In the genomic region with DNA sequence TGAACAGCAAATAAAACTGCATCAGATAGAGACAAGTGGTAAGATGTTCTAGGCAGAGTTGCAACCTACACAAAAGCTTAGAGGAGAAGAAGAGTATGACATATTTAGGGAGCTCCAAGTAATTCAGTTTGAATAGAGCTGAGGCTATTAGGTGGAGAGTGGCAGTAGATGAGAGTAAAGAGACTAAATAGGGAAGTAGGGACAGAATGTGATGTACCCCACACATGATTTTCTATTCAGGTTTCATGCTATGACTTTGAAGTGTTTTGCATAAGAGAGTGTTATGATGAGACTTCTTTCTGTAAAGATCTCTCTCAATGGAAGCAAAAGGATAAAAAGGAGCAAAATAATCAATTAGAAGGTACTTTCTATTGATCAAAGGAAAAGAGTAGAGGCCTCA, we compare ENCODE assay signal across 21 cellular contexts.
DNase-seq lines count a peak whose midpoint lies in the region; ATAC-seq and FAIRE-seq lines count a peak whose summit lies in the region.
"Had no signal": no experiment of that assay in that cellular context is flagged by ENCODE, and none has a peak within 500 bp of the region (broad histone marks: within the 10 kb centered on the region; RNA-seq: fewer than 3 reads in every experiment).

No MANE protein-coding gene starts in this region.

- no peak overlapping the region for H3K27ac Mint-ChIP-seq in effector memory CD8-positive, alpha-beta T cell
- H3K27ac Mint-ChIP-seq: activated B cell treated with CpG ODN at 0.5 μM for 24 hours; activated naive CD4-positive, alpha-beta T cell treated with anti-CD3 and anti-CD28 coated beads, Interleukin-2, amount 10 ng/mL, durations not matched to agents 7 days and 5 days; brain; GM23338 had no signal

- DNase-seq in GM19239 (ENCODE audit: insufficient read length, low spot score) (no peak), substantia nigra (lab: John Stamatoyannopoulos, UW) (no peak), Kasumi-1 (lab: John Stamatoyannopoulos, UW) (no peak), NCI-H2029 (lab: John Stamatoyannopoulos, UW) (no peak)
- no peak for DNase-seq in effector memory CD8-positive, alpha-beta T cell
- DNase-seq: activated B cell treated with CpG ODN at 0.5 μM for 24 hours; activated naive CD4-positive, alpha-beta T cell treated with anti-CD3 and anti-CD28 coated beads, Interleukin-2, amount 10 ng/mL, durations not matched to agents 7 days and 5 days; DMS53; kidney glomerular epithelial cell; midbrain; NCI-H526 treated with DMSO at 0.1 percent for 48 hours; right lobe of liver; stimulated activated CD4-positive, alpha-beta T cell treated with anti-CD3 and anti-CD28 coated beads, Interleukin-4, amount 100 ng/mL, for 24 hours; trophoblast cell had no signal

- H3K36me3 Mint-ChIP-seq in effector memory CD8-positive, alpha-beta T cell (ENCODE audit: insufficient read depth): no peaks in the 10 kb centered on the region
- H3K36me3 Mint-ChIP-seq: activated naive CD4-positive, alpha-beta T cell treated with anti-CD3 and anti-CD28 coated beads, Interleukin-2, amount 10 ng/mL, durations not matched to agents 7 days and 5 days; brain had no signal

- H3K27ac ChIP-seq in substantia nigra (ENCODE audit: low read depth, low read length, poor library complexity, severe bottlenecking): no peak overlapping the region
- H3K27ac ChIP-seq: BLaER1 treated with 17β-estradiol and CSF1 and Interleukin-3, amounts not matched to agents 10 nM and 100 nM; neutrophil; right lobe of liver had no signal

- FAIRE-seq in GM19239 (lab: Jason Lieb, UNC): peak; percentile 47
- FAIRE-seq: RCC 7860 had no signal

- no peaks in the 10 kb centered on the region for H3K4me1 Mint-ChIP-seq in effector memory CD8-positive, alpha-beta T cell (ENCODE audit: low read depth in 2 of 2)
- H3K4me1 Mint-ChIP-seq: activated B cell treated with CpG ODN at 0.5 μM for 24 hours; activated naive CD4-positive, alpha-beta T cell treated with anti-CD3 and anti-CD28 coated beads, Interleukin-2, amount 10 ng/mL, durations not matched to agents 7 days and 5 days; brain had no signal

- H3K4me3 Mint-ChIP-seq in effector memory CD8-positive, alpha-beta T cell: no peak overlapping the region
- H3K4me3 Mint-ChIP-seq: activated B cell treated with CpG ODN at 0.5 μM for 24 hours; activated naive CD4-positive, alpha-beta T cell treated with anti-CD3 and anti-CD28 coated beads, Interleukin-2, amount 10 ng/mL, durations not matched to agents 7 days and 5 days; brain; GM23338 had no signal

- H3K9me3 Mint-ChIP-seq in effector memory CD8-positive, alpha-beta T cell: peaks cover 0 to 2% of the 10 kb centered on the region in 2 donors
- H3K9me3 Mint-ChIP-seq: activated B cell treated with CpG ODN at 0.5 μM for 24 hours; activated naive CD4-positive, alpha-beta T cell treated with anti-CD3 and anti-CD28 coated beads, Interleukin-2, amount 10 ng/mL, durations not matched to agents 7 days and 5 days; brain; GM23338 had no signal

- no peaks in the 10 kb centered on the region for H3K27me3 Mint-ChIP-seq in effector memory CD8-positive, alpha-beta T cell
- H3K27me3 Mint-ChIP-seq: activated B cell treated with CpG ODN at 0.5 μM for 24 hours; activated naive CD4-positive, alpha-beta T cell treated with anti-CD3 and anti-CD28 coated beads, Interleukin-2, amount 10 ng/mL, durations not matched to agents 7 days and 5 days; brain had no signal

- ATAC-seq in GM21717 (IDR thresholded peaks at IDR 0.05; ENCODE audit: unreplicated experiment) (peak; percentile 91), HG03045 (IDR thresholded peaks at IDR 0.05; ENCODE audit: unreplicated experiment) (peak; percentile 86)
- ATAC-seq in effector memory CD8-positive, alpha-beta T cell (replicated peaks): no peak
- ATAC-seq: GM23338, right lobe of liver had no signal
